ENCODE assay signal across 12 cellular contexts in the genomic region with DNA sequence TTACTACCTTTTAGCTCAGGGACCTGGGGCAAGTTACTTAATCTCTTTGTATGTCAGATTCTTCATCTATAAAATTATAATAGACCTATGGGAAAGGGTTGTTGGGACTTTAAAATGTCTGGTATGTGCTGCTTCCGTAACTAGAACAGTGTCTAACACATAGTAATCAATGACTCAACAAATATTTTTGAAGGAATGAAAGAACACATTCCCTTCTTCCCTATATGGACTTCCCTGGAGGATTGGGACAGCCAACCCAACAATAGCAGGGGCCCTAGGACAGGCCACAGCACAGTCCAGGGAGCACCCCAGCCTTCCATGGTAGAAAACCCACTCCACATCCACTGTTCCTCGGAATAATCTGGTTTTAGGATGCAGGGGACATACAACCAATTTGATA. TPM values are rescaled to one million over a fixed set of nuclear protein-coding genes. Genes with fewer than 3 reads are reported as not detected.
DNase-seq lines count a peak whose midpoint lies in the region; ATAC-seq and TF ChIP-seq lines count a peak whose summit lies in the region.
"Had no signal": no experiment of that assay in that cellular context is flagged by ENCODE, and none has a peak within 500 bp of the region (broad histone marks: within the 10 kb centered on the region; RNA-seq: fewer than 3 reads in every experiment).

No MANE protein-coding gene starts in this region.

- H3K36me3 Mint-ChIP-seq in CD8-positive, alpha-beta memory T cell: no peaks in the 10 kb centered on the region

- CTCF ChIA-PET in SK-N-SH (lab: Yijun Ruan, JAX): interaction anchor here (2.8 kb wide), 1 partner anchor 11 kb away, joined by 12 read pairs; no protein-coding TSS in a partner anchor
- CTCF ChIA-PET in CD8-positive, alpha-beta memory T cell (lab: Charles Lee): interaction anchor here (1.2 kb wide), 1 partner anchor 12 kb away, joined by 3 read pairs; no protein-coding TSS in a partner anchor

- peaks cover 4 to 31% of the 10 kb centered on the region in 2 experiments; a peak in 2 of 4 replicates for H3K4me1 ChIP-seq in SK-N-SH (ENCODE audit: control insufficient read depth in 1 of 2, insufficient read depth in 2 of 2, low read depth in 1 of 2, low read length in 1 of 2)
- H3K4me1 ChIP-seq in CD8-positive, alpha-beta memory T cell (ENCODE audit: insufficient read depth, low read length): no peaks in the 10 kb centered on the region

- no peak for ATAC-seq in HG03095 (IDR thresholded peaks at IDR 0.05; ENCODE audit: unreplicated experiment)
- ATAC-seq: mucosa of descending colon had no signal

- TF ChIP-seq CTCF in SK-N-SH (IDR thresholded peaks at IDR 0.05) (no peak), fibroblast of mammary gland (conservative IDR thresholded peaks at IDR 0.05; ENCODE audit: control insufficient read depth, insufficient read depth, low read depth, low read length) (no peak), retinal pigment epithelial cell (conservative IDR thresholded peaks at IDR 0.05; ENCODE audit: low read depth, low read length) (no peak)

- POLR2A ChIA-PET in SK-N-SH (lab: Yijun Ruan, JAX): no interaction called here
- POLR2A ChIA-PET in CD8-positive, alpha-beta memory T cell (lab: Charles Lee): no interaction called here

- no peaks in the 10 kb centered on the region for H3K9me3 ChIP-seq in SK-N-SH
- H3K9me3 ChIP-seq in CD8-positive, alpha-beta memory T cell (ENCODE audit: low read length): no peaks in the 10 kb centered on the region
- H3K9me3 ChIP-seq: mucosa of descending colon had no signal

- H3K36me3 ChIP-seq in SK-N-SH (replicated peaks in 1 of 2; ENCODE audit: control insufficient read depth in 1 of 2, insufficient read depth in 2 of 2, low read length in 1 of 2): no peaks in the 10 kb centered on the region
- no peaks in the 10 kb centered on the region for H3K36me3 ChIP-seq in CD8-positive, alpha-beta memory T cell (ENCODE audit: insufficient read depth, low read length)

- H3K27ac ChIP-seq in SK-N-SH (ENCODE audit: low read depth in 2 of 2, low read length in 1 of 2): peak overlapping the region in 1 of 2 experiments; percentile 31; a peak in 2 of 4 replicates
- no peak overlapping the region for H3K27ac ChIP-seq in CD8-positive, alpha-beta memory T cell (ENCODE audit: low read depth, low read length)
- H3K27ac ChIP-seq: KMS-11 had no signal

- 0 out of 2 replicates have a peak overlapping the region, but pooled peaks have one; percentile 3 for H3K9ac ChIP-seq in SK-N-SH
- H3K9ac ChIP-seq: KMS-11 had no signal

- peaks cover 6 to 18% of the 10 kb centered on the region in 2 donors for H3K27me3 Mint-ChIP-seq in CD8-positive, alpha-beta memory T cell

- H3K79me2 ChIP-seq in SK-N-SH (ENCODE audit: insufficient read depth): no peaks in the 10 kb centered on the region

- H3K27me3 ChIP-seq in SK-N-SH (ENCODE audit: insufficient read depth): no peaks in the 10 kb centered on the region; the same call in 1 of the 2 replicates
- H3K27me3 ChIP-seq in CD8-positive, alpha-beta memory T cell (ENCODE audit: insufficient read depth, low read length, poor library complexity, severe bottlenecking): peaks cover 3% of the 10 kb centered on the region

- H3K9me3 Mint-ChIP-seq in CD8-positive, alpha-beta memory T cell: peaks cover 0 to 3% (median 0%) of the 10 kb centered on the region in 5 donors
- H3K9me3 Mint-ChIP-seq: activated T-cell treated with anti-CD3 and anti-CD28 coated beads, Interleukin-2, amount 50 U/mL, for 24 hours had no signal

- peak; percentile 64 for DNase-seq in GM04504 (ENCODE audit: low read depth)
- DNase-seq in SK-N-SH: no peak
- DNase-seq in fibroblast of mammary gland (ENCODE audit: low read depth): peak; percentile 68
- DNase-seq in retinal pigment epithelial cell (ENCODE audit: low read depth): peak; percentile 80
- no peak for DNase-seq in activated CD4-positive, alpha-beta T cell treated with anti-CD3 and anti-CD28 coated beads, Interleukin-2, amount 50 U/mL, for 1 hour
- no peak for DNase-seq in CD8-positive, alpha-beta memory T cell
- DNase-seq in NCI-H2196 (lab: John Stamatoyannopoulos, UW; ENCODE audit: unreplicated experiment): no peak
- DNase-seq: activated T-cell treated with anti-CD3 and anti-CD28 coated beads, Interleukin-2, amount 50 U/mL, for 24 hours; mucosa of descending colon; NCI-H748 treated with DMSO at 0.1 percent for 48 hours had no signal

- H3K4me3 Mint-ChIP-seq in CD8-positive, alpha-beta memory T cell: no peak overlapping the region
- H3K4me3 Mint-ChIP-seq: activated T-cell treated with anti-CD3 and anti-CD28 coated beads, Interleukin-2, amount 50 U/mL, for 24 hours had no signal

- peaks cover 0 to 12% (median 4%) of the 10 kb centered on the region in 3 donors for H3K4me1 Mint-ChIP-seq in CD8-positive, alpha-beta memory T cell

- H3K4me2 ChIP-seq in SK-N-SH: peak overlapping the region; percentile 11; the same call in 1 of the 2 replicates
- H3K4me2 ChIP-seq: KMS-11 had no signal

- H3K9me2 ChIP-seq in SK-N-SH: no peaks in the 10 kb centered on the region

- no peak overlapping the region for H2AFZ ChIP-seq in SK-N-SH (ENCODE audit: low read depth)

- 0 out of 4 replicates have a peak, but pooled peaks of 1 of the 2 experiments have one; percentile 33 for TF ChIP-seq EP300 in SK-N-SH (IDR thresholded peaks at IDR 0.05; ENCODE audit: borderline replicate concordance in 1 of 2, low read depth in 1 of 2, low read length in 1 of 2)

- no peaks in the 10 kb centered on the region for H4K20me1 ChIP-seq in SK-N-SH (ENCODE audit: insufficient read depth)

- TF ChIP-seq RAD21 in SK-N-SH (IDR thresholded peaks at IDR 0.05; ENCODE audit: low read length): no peak

- WGBS in SK-N-SH (ENCODE audit: low lambda C conversion rate): 16% methylated on average over 2 of the region's 2 CpGs

- H3K4me3 ChIP-seq in SK-N-SH (ENCODE audit: low read depth in 2 of 2, low read length in 1 of 2) (no peak overlapping the region), fibroblast of mammary gland (ENCODE audit: control insufficient read depth, low read depth, low read length) (no peak overlapping the region), retinal pigment epithelial cell (ENCODE audit: low read length) (no peak overlapping the region)
- no peak overlapping the region for H3K4me3 ChIP-seq in CD8-positive, alpha-beta memory T cell (ENCODE audit: low read length)
- H3K4me3 ChIP-seq: mucosa of descending colon had no signal

- peak overlapping the region in 1 of 8 donors; percentile 73 for H3K27ac Mint-ChIP-seq in CD8-positive, alpha-beta memory T cell
- H3K27ac Mint-ChIP-seq: activated T-cell treated with anti-CD3 and anti-CD28 coated beads, Interleukin-2, amount 50 U/mL, for 24 hours had no signal

- peaks cover 3% of the 10 kb centered on the region for H3F3A ChIP-seq in SK-N-SH (replicated peaks; ENCODE audit: insufficient read depth)

TF ChIP-seq in SK-N-SH, 30 proteins besides CTCF, POLR2A, EP300 and RAD21:
- TF ChIP-seq MXI1 (IDR thresholded peaks at IDR 0.05; ENCODE audit: low read depth, low read length) (no peak), FOSL2 (IDR thresholded peaks at IDR 0.05; ENCODE audit: borderline replicate concordance, low read depth) (peak; percentile 33; the same call in 1 of the 2 replicates)

RNA-seq across cellular contexts. Expression of gene TPD52L1, which starts 50.7 kb away (rescaled TPM):
- 0.13 and 0.19 TPM in 2 replicates for polyA plus RNA-seq in SK-N-SH (2012; rRNA removed)
- 0.14 and 0.17 TPM in 2 replicates for polyA plus RNA-seq in SK-N-SH (2012; cell fraction: cytosol; rRNA removed)
- 0.12 TPM in 1 of 2 replicates, not detected in the other for polyA plus RNA-seq in SK-N-SH (2012; cell fraction: nucleus; rRNA removed)
- total RNA-seq in CD8-positive, alpha-beta memory T cell: not detected
- polyA plus RNA-seq in CD8-positive, alpha-beta memory T cell: 0.18 TPM

Comparison
In these comparisons a context has a peak if more than half of its experiments do, and no peak if none do; other contexts are left out.
1. DNase-seq: peak in GM04504 (single experiment), fibroblast of mammary gland (single experiment) and retinal pigment epithelial cell (single experiment); none in SK-N-SH (single experiment), activated CD4-positive, alpha-beta T cell treated with anti-CD3 and anti-CD28 coated beads, Interleukin-2, amount 50 U/mL, for 1 hour (single experiment), CD8-positive, alpha-beta memory T cell (0 of 5) and NCI-H2196 (single experiment).